ENCODE assay signal across 8 cellular contexts in the genomic region with DNA sequence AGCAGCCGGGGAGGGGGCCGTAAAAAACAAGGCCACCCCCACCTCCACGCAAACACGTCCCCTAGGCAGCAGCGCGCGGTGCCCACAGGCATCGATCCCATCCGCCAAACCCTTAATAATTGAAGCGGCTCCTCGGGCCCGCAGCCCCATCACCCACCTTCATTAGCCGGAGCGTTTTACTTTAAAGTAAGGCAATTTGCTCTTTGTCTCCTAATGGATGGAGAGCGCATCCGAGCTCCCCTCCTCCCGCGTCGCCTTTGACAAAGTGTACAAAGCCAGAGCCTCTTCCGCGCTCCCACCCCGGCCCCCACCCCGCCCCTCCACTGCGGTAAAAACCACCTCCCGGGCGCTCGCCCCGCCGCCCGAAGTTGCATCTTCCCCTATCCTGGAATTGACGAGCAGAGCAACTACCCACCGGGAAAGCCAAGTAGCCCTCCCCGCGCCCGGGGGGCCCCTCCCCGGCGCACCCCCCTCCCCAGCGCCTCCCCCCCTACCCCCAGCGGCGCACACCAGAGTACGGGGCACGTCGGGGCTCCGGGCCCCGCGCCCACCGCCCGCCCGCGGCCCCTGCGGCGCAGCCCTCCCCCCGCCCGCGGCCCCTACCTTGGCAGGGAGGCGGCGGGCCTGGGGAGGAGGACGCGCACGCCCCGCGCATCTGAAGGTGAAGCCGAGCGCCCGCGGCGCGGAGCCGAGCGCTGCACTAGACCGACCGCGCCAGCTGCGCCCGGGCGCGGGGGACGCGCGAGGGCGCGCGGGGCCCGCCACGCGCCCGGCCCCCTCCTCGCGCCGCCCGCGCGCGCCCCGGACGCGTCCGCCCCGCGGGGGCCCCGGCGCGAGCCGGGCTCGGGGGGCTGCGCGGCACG. TPM values are rescaled to one million over a fixed set of nuclear protein-coding genes. Genes with fewer than 3 reads are reported as not detected.
DNase-seq lines count a peak whose midpoint lies in the region; ATAC-seq and TF ChIP-seq lines count a peak whose summit lies in the region.

A gene with protein sequence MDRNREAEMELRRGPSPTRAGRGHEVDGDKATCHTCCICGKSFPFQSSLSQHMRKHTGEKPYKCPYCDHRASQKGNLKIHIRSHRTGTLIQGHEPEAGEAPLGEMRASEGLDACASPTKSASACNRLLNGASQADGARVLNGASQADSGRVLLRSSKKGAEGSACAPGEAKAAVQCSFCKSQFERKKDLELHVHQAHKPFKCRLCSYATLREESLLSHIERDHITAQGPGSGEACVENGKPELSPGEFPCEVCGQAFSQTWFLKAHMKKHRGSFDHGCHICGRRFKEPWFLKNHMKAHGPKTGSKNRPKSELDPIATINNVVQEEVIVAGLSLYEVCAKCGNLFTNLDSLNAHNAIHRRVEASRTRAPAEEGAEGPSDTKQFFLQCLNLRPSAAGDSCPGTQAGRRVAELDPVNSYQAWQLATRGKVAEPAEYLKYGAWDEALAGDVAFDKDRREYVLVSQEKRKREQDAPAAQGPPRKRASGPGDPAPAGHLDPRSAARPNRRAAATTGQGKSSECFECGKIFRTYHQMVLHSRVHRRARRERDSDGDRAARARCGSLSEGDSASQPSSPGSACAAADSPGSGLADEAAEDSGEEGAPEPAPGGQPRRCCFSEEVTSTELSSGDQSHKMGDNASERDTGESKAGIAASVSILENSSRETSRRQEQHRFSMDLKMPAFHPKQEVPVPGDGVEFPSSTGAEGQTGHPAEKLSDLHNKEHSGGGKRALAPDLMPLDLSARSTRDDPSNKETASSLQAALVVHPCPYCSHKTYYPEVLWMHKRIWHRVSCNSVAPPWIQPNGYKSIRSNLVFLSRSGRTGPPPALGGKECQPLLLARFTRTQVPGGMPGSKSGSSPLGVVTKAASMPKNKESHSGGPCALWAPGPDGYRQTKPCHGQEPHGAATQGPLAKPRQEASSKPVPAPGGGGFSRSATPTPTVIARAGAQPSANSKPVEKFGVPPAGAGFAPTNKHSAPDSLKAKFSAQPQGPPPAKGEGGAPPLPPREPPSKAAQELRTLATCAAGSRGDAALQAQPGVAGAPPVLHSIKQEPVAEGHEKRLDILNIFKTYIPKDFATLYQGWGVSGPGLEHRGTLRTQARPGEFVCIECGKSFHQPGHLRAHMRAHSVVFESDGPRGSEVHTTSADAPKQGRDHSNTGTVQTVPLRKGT (minus strand): TSS at position 702 of the 863 bp plus-strand sequence. CDS start 52,188 bp downstream, outside the sequence.

- H3K9me3 Mint-ChIP-seq in activated CD8-positive, alpha-beta memory T cell treated with anti-CD3 and anti-CD28 coated beads, Interleukin-2, amount 10 ng/mL, durations not matched to agents 7 days and 5 days (ENCODE audit: low read depth): no peaks in the 10 kb centered on the region
- no peaks in the 10 kb centered on the region for H3K9me3 Mint-ChIP-seq in activated naive CD8-positive, alpha-beta T cell treated with anti-CD3 and anti-CD28 coated beads, Interleukin-2, amount 50 U/mL, for 24 hours

- no peaks in the 10 kb centered on the region for H3K36me3 Mint-ChIP-seq in activated CD8-positive, alpha-beta memory T cell treated with anti-CD3 and anti-CD28 coated beads, Interleukin-2, amount 10 ng/mL, durations not matched to agents 7 days and 5 days
- peaks cover 3% of the 10 kb centered on the region for H3K36me3 Mint-ChIP-seq in activated naive CD8-positive, alpha-beta T cell treated with anti-CD3 and anti-CD28 coated beads, Interleukin-2, amount 50 U/mL, for 24 hours (ENCODE audit: low read depth)

- H3K27ac ChIP-seq in prostate gland: peak within 1 kb of the TSS; percentile 84 to 91

- no peak for DNase-seq in activated CD8-positive, alpha-beta memory T cell treated with anti-CD3 and anti-CD28 coated beads, Interleukin-2, amount 10 ng/mL, durations not matched to agents 7 days and 5 days
- no peak for DNase-seq in activated CD8-positive, alpha-beta memory T cell treated with anti-CD3 and anti-CD28 coated beads for 24 hours
- peak; percentile 67 for DNase-seq in NCI-H146 treated with DMSO at 0.1 percent for 48 hours (lab: John Stamatoyannopoulos, UW; ENCODE audit: unreplicated experiment)
- DNase-seq in activated naive CD8-positive, alpha-beta T cell treated with anti-CD3 and anti-CD28 coated beads, Interleukin-2, amount 50 U/mL, for 24 hours: peak; percentile 22
- peak; percentile 70 for DNase-seq in left ventricle myocardium superior
- no peak for DNase-seq in prostate gland (ENCODE audit: low spot score)
- no peak for DNase-seq in AG08395 (ENCODE audit: low spot score)
- DNase-seq in GM19238 (ENCODE audit: insufficient read length, low spot score): no peak

- peaks cover 73% of the 10 kb centered on the region for H3K27me3 Mint-ChIP-seq in activated CD8-positive, alpha-beta memory T cell treated with anti-CD3 and anti-CD28 coated beads, Interleukin-2, amount 10 ng/mL, durations not matched to agents 7 days and 5 days
- peaks cover 24% of the 10 kb centered on the region for H3K27me3 Mint-ChIP-seq in activated naive CD8-positive, alpha-beta T cell treated with anti-CD3 and anti-CD28 coated beads, Interleukin-2, amount 50 U/mL, for 24 hours

- H3K9me3 ChIP-seq in prostate gland: no peaks in the 10 kb centered on the region

- no peaks in the 10 kb centered on the region for H3K36me3 ChIP-seq in prostate gland

- ATAC-seq in activated CD8-positive, alpha-beta memory T cell treated with anti-CD3 and anti-CD28 coated beads, Interleukin-2, amount 10 ng/mL, durations not matched to agents 7 days and 5 days: no peak
- ATAC-seq in activated naive CD8-positive, alpha-beta T cell treated with anti-CD3 and anti-CD28 coated beads, Interleukin-2, amount 50 U/mL, for 24 hours: no peak
- ATAC-seq in left ventricle myocardium superior: no peak

- H3K27ac Mint-ChIP-seq in activated CD8-positive, alpha-beta memory T cell treated with anti-CD3 and anti-CD28 coated beads, Interleukin-2, amount 10 ng/mL, durations not matched to agents 7 days and 5 days: peak within 1 kb of the TSS; percentile 64
- H3K27ac Mint-ChIP-seq in activated naive CD8-positive, alpha-beta T cell treated with anti-CD3 and anti-CD28 coated beads, Interleukin-2, amount 50 U/mL, for 24 hours: peak within 1 kb of the TSS; percentile 78

- H3K4me3 ChIP-seq in prostate gland: peak within 1 kb of the TSS; percentile 69 to 86

- peak within 1 kb of the TSS; percentile 76 for H3K4me3 Mint-ChIP-seq in activated CD8-positive, alpha-beta memory T cell treated with anti-CD3 and anti-CD28 coated beads, Interleukin-2, amount 10 ng/mL, durations not matched to agents 7 days and 5 days
- peak within 1 kb of the TSS; percentile 89 for H3K4me3 Mint-ChIP-seq in activated naive CD8-positive, alpha-beta T cell treated with anti-CD3 and anti-CD28 coated beads, Interleukin-2, amount 50 U/mL, for 24 hours

- intact Hi-C loops in left ventricle myocardium superior (cut with micrococcal nuclease) (loop anchor here (5.0 kb wide), 1 partner anchor 42 kb away; no protein-coding TSS in a partner anchor), prostate gland (cut with DNase I) (loop anchor here (5.0 to 10.0 kb wide), 3 partner anchors 47 to 190 kb away; no protein-coding TSS in a partner anchor)

- 2% methylated on average over 48 of the region's 108 CpGs for WGBS in prostate gland

- no peaks in the 10 kb centered on the region for H3K27me3 ChIP-seq in prostate gland (replicated peaks; ENCODE audit: insufficient read depth)

- no peaks in the 10 kb centered on the region for H3K4me1 ChIP-seq in prostate gland (replicated peaks)

- TF ChIP-seq POLR2A in prostate gland (IDR thresholded peaks at IDR 0.05): no peak

- peaks cover 26% of the 10 kb centered on the region for H3K4me1 Mint-ChIP-seq in activated CD8-positive, alpha-beta memory T cell treated with anti-CD3 and anti-CD28 coated beads, Interleukin-2, amount 10 ng/mL, durations not matched to agents 7 days and 5 days
- peaks cover 41% of the 10 kb centered on the region for H3K4me1 Mint-ChIP-seq in activated naive CD8-positive, alpha-beta T cell treated with anti-CD3 and anti-CD28 coated beads, Interleukin-2, amount 50 U/mL, for 24 hours

- CTCF ChIA-PET in activated CD8-positive, alpha-beta memory T cell treated with anti-CD3 and anti-CD28 coated beads, Interleukin-2, amount 10 ng/mL, durations not matched to agents 7 days and 5 days (lab: Charles Lee): no interaction called here

- TF ChIP-seq CTCF in prostate gland (IDR thresholded peaks at IDR 0.05): no peak

RNA-seq across cellular contexts. Expression of the gene that starts here (rescaled TPM):
- total RNA-seq in activated CD8-positive, alpha-beta memory T cell treated with anti-CD3 and anti-CD28 coated beads, Interleukin-2, amount 10 ng/mL, durations not matched to agents 7 days and 5 days: 1 to 10 TPM; 1.5 to 2.0 TPM
- total RNA-seq in left ventricle myocardium superior (14.0 TPM), prostate gland (100 to 1,000 TPM in 1 of 2 donors, 10 to 100 TPM in 1; 25.0 to 158 TPM)

Comparison
In these comparisons a context has a peak if more than half of its experiments do, and no peak if none do; other contexts are left out.
1. DNase-seq: peak in NCI-H146 treated with DMSO at 0.1 percent for 48 hours (single experiment), activated naive CD8-positive, alpha-beta T cell treated with anti-CD3 and anti-CD28 coated beads, Interleukin-2, amount 50 U/mL, for 24 hours (single experiment) and left ventricle myocardium superior (single experiment); none in activated CD8-positive, alpha-beta memory T cell treated with anti-CD3 and anti-CD28 coated beads, Interleukin-2, amount 10 ng/mL, durations not matched to agents 7 days and 5 days (single experiment), activated CD8-positive, alpha-beta memory T cell treated with anti-CD3 and anti-CD28 coated beads for 24 hours (single experiment), prostate gland (single experiment), AG08395 (single experiment) and GM19238 (single experiment).